ENCODE assay signal across 20 cellular contexts in genomic region chr1:197980457-197980856, GRCh38.
"Had no signal": no experiment of that assay in that cellular context is flagged by ENCODE, and none has a peak within 500 bp of the region (broad histone marks: within the 10 kb centered on the region; RNA-seq: fewer than 3 reads in every experiment).

No MANE protein-coding gene starts in this region.

- H3K9me3 Mint-ChIP-seq: activated B cell treated with CpG ODN at 0.5 μM for 24 hours; activated CD4-positive, alpha-beta T cell treated with anti-CD3 and anti-CD28 coated beads, Interleukin-2, amount 10 ng/mL, durations not matched to agents 24 days and 14 days; activated CD8-positive, alpha-beta T cell treated with anti-CD3 and anti-CD28 coated beads for 36 hours; activated naive CD8-positive, alpha-beta T cell treated with anti-CD3 and anti-CD28 coated beads, Interleukin-2, amount 10 ng/mL, durations not matched to agents 7 days and 5 days; activated T-cell treated with anti-CD3 and anti-CD28 coated beads, Interleukin-2, amount 50 U/mL, for 24 hours; activated T-helper 2 cell treated with anti-CD3 and anti-CD28 coated beads, Interferon-gamma antibody, Interleukin-2, Interleukin-4, amounts not matched to agents 10 μg/mL and 5 μg/mL and 100 μg/mL, durations not matched to agents 14 hours and 24 hours and 36 hours; memory B cell; naive thymus-derived CD8-positive, alpha-beta T cell had no signal

- H3K4me3 Mint-ChIP-seq: activated B cell treated with CpG ODN at 0.5 μM for 24 hours; activated CD4-positive, alpha-beta T cell treated with anti-CD3 and anti-CD28 coated beads, Interleukin-2, amount 10 ng/mL, durations not matched to agents 24 days and 14 days; activated CD8-positive, alpha-beta T cell treated with anti-CD3 and anti-CD28 coated beads for 36 hours; activated naive CD8-positive, alpha-beta T cell treated with anti-CD3 and anti-CD28 coated beads, Interleukin-2, amount 10 ng/mL, durations not matched to agents 7 days and 5 days; activated T-cell treated with anti-CD3 and anti-CD28 coated beads, Interleukin-2, amount 50 U/mL, for 24 hours; memory B cell; naive thymus-derived CD8-positive, alpha-beta T cell had no signal

- H3K4me1 Mint-ChIP-seq: activated B cell treated with CpG ODN at 0.5 μM for 24 hours, memory B cell had no signal

- H3K36me3 Mint-ChIP-seq: memory B cell; naive thymus-derived CD8-positive, alpha-beta T cell had no signal

- DNase-seq: activated B cell treated with CpG ODN at 0.5 μM for 24 hours; activated CD4-positive, alpha-beta T cell treated with anti-CD3 and anti-CD28 coated beads, Interleukin-2, amount 10 ng/mL, durations not matched to agents 24 days and 14 days; activated CD8-positive, alpha-beta T cell treated with anti-CD3 and anti-CD28 coated beads for 36 hours; activated naive CD4-positive, alpha-beta T cell treated with Interleukin-2 at 50 U/mL for 16 hours; activated naive CD8-positive, alpha-beta T cell treated with anti-CD3 and anti-CD28 coated beads, Interleukin-2, amount 10 ng/mL, durations not matched to agents 7 days and 5 days; activated T-cell treated with anti-CD3 and anti-CD28 coated beads, Interleukin-2, amount 50 U/mL, for 24 hours; amygdala; body of pancreas; caudate nucleus; dorsolateral prefrontal cortex; foreskin fibroblast; kidney; left ventricle myocardium inferior; mucosa of descending colon; naive thymus-derived CD8-positive, alpha-beta T cell; spleen; stimulated activated CD4-positive, alpha-beta T cell treated with anti-CD3 and anti-CD28 coated beads, Interleukin-4, amount 100 ng/mL, for 4 hours; stimulated activated naive CD4-positive, alpha-beta T cell had no signal

- ATAC-seq: activated CD8-positive, alpha-beta T cell treated with anti-CD3 and anti-CD28 coated beads for 36 hours; body of pancreas; mucosa of descending colon; naive thymus-derived CD8-positive, alpha-beta T cell had no signal

- H3K27ac Mint-ChIP-seq: activated B cell treated with CpG ODN at 0.5 μM for 24 hours; activated CD4-positive, alpha-beta T cell treated with anti-CD3 and anti-CD28 coated beads, Interleukin-2, amount 10 ng/mL, durations not matched to agents 24 days and 14 days; activated CD8-positive, alpha-beta T cell treated with anti-CD3 and anti-CD28 coated beads for 36 hours; activated naive CD8-positive, alpha-beta T cell treated with anti-CD3 and anti-CD28 coated beads, Interleukin-2, amount 10 ng/mL, durations not matched to agents 7 days and 5 days; activated T-cell treated with anti-CD3 and anti-CD28 coated beads, Interleukin-2, amount 50 U/mL, for 24 hours; activated T-helper 2 cell treated with anti-CD3 and anti-CD28 coated beads, Interferon-gamma antibody, Interleukin-2, Interleukin-4, amounts not matched to agents 10 μg/mL and 5 μg/mL and 100 μg/mL, durations not matched to agents 14 hours and 24 hours and 36 hours; memory B cell had no signal
